ENCODE assay signal across 14 cellular contexts in genomic region chr5:52392321-52392720, GRCh38.
A peak's percentile ranks its signal among the peaks of the same experiment; 100 is the strongest.
DNase-seq lines count a peak whose midpoint lies in the region; ATAC-seq and TF ChIP-seq lines count a peak whose summit lies in the region.
"Had no signal": no experiment of that assay in that cellular context is flagged by ENCODE, and none has a peak within 500 bp of the region (broad histone marks: within the 10 kb centered on the region; RNA-seq: fewer than 3 reads in every experiment).

No MANE protein-coding gene starts in this region.

- DNase-seq in D341Med (ENCODE audit: low spot score) (peak; percentile 60), NCI-H2171 (lab: John Stamatoyannopoulos, UW) (peak; percentile 88), NCI-H524 treated with DMSO at 0.1 percent for 48 hours (lab: John Stamatoyannopoulos, UW) (peak; percentile 100), WERI-Rb-1 (peak; percentile 68), KG1 (lab: John Stamatoyannopoulos, UW) (no peak), aorta (no peak)
- DNase-seq: ACHN; CD4-positive, CD25-positive, alpha-beta regulatory T cell; GF-D8; GM23248; H7 had no signal

- intact Hi-C loops in aorta (cut with DNase I): no loop called here

- no peak for TF ChIP-seq CTCF in WERI-Rb-1 (IDR thresholded peaks at IDR 0.05; ENCODE audit: low read depth, low read length)

- H3K27ac ChIP-seq in WERI-Rb-1 (peak overlapping the region; percentile 58), aorta (ENCODE audit: low read depth in 1 of 2, low read length in 2 of 2) (no peak overlapping the region)
- H3K27ac ChIP-seq: BLaER1 treated with 17β-estradiol and CSF1 and Interleukin-3, amounts not matched to agents 10 nM and 100 nM; GM23248 had no signal

- H3K36me3 ChIP-seq in WERI-Rb-1 (no peaks in the 10 kb centered on the region), aorta (ENCODE audit: control insufficient read depth in 1 of 2, insufficient read depth in 2 of 2, low read length in 1 of 2) (no peaks in the 10 kb centered on the region)
- H3K36me3 ChIP-seq: BLaER1 treated with 17β-estradiol and CSF1 and Interleukin-3, amounts not matched to agents 10 nM and 100 nM had no signal

- H3K4me3 ChIP-seq in WERI-Rb-1 (ENCODE audit: low read depth, low read length) (no peak overlapping the region), aorta (ENCODE audit: low read length in 2 of 2) (no peak overlapping the region)
- H3K4me3 ChIP-seq: BLaER1 treated with 17β-estradiol and CSF1 and Interleukin-3, amounts not matched to agents 10 nM and 100 nM; GM23248 had no signal

- H3K9me3 ChIP-seq in WERI-Rb-1 (ENCODE audit: severe bottlenecking): peaks cover 3% of the 10 kb centered on the region
- H3K9me3 ChIP-seq in aorta (ENCODE audit: control insufficient read depth, low read length): no peaks in the 10 kb centered on the region

- H3K27me3 ChIP-seq in WERI-Rb-1 (ENCODE audit: insufficient read depth, low read depth, severe bottlenecking) (no peaks in the 10 kb centered on the region), aorta (ENCODE audit: control insufficient read depth in 1 of 2, insufficient read depth in 2 of 2, low read length in 1 of 2) (peaks cover 0 to 2% of the 10 kb centered on the region in 2 donors)
- H3K27me3 ChIP-seq: BLaER1 treated with 17β-estradiol and CSF1 and Interleukin-3, amounts not matched to agents 10 nM and 100 nM had no signal

- no peaks in the 10 kb centered on the region for H3K4me1 ChIP-seq in aorta (ENCODE audit: control insufficient read depth in 1 of 2, insufficient read depth in 2 of 2, low read length in 2 of 2)
- H3K4me1 ChIP-seq: BLaER1 treated with 17β-estradiol and CSF1 and Interleukin-3, amounts not matched to agents 10 nM and 100 nM had no signal

- WGBS in aorta, 2 donors: 68 to 73% methylated on average over 3 of the region's 3 CpGs

- ATAC-seq in GM21390 (IDR thresholded peaks at IDR 0.05; ENCODE audit: unreplicated experiment) (no peak), GM18517 (IDR thresholded peaks at IDR 0.05; ENCODE audit: unreplicated experiment) (no peak), aorta (ENCODE audit: low FRiP score) (no peak)

Comparison
In these comparisons a context has a peak if more than half of its experiments do, and no peak if none do; other contexts are left out.
1. DNase-seq: peak in D341Med (single experiment), NCI-H2171 (single experiment), NCI-H524 treated with DMSO at 0.1 percent for 48 hours (single experiment) and WERI-Rb-1 (single experiment); none in KG1 (single experiment) and aorta (0 of 2).